Comparison of ENCODE assay signal across 1 cellular context in genomic region chr1:235083589-235084323, GRCh38.
TF ChIP-seq lines count a peak whose summit lies in the region.

No MANE protein-coding gene starts in this region.

TF ChIP-seq in HepG2, 621 proteins besides CTCF, POLR2A, EP300 and RAD21 (continued from another document and continues in another):
- TF ChIP-seq THAP9 (CRISPR knock-in tag; IDR thresholded peaks at IDR 0.05; ENCODE audit: borderline replicate concordance) (peak; percentile 11; the same call in 1 of the 2 replicates), ZNF710 (CRISPR knock-in tag; IDR thresholded peaks at IDR 0.05; ENCODE audit: borderline replicate concordance) (peak; percentile 89; the same call in 1 of the 2 replicates), RFX5 (IDR thresholded peaks at IDR 0.05; ENCODE audit: low read depth, low read length) (peak; percentile 67), RBFOX2 (IDR thresholded peaks at IDR 0.05; ENCODE audit: low read depth, low read length) (peak; percentile 50), ARNT2 (CRISPR knock-in tag; IDR thresholded peaks at IDR 0.05; ENCODE audit: low read depth) (peak; percentile 47; the same call in 1 of the 2 replicates), ATM (IDR thresholded peaks at IDR 0.05; ENCODE audit: borderline replicate concordance) (no peak), AKAP8 (CRISPR knock-in tag; IDR thresholded peaks at IDR 0.05) (peak; percentile 66; the same call in 1 of the 2 replicates), KLF16 (CRISPR knock-in tag; IDR thresholded peaks at IDR 0.05) (peak in 1 of 2 experiments; percentile 78; a peak in 2 of 4 replicates), NRL (CRISPR knock-in tag; IDR thresholded peaks at IDR 0.05; ENCODE audit: borderline replicate concordance) (peak; percentile 84; the same call in 1 of the 2 replicates), KLF11 (CRISPR knock-in tag; IDR thresholded peaks at IDR 0.05) (peak; percentile 58; the same call in 1 of the 2 replicates), ISL2 (CRISPR knock-in tag; IDR thresholded peaks at IDR 0.05) (peak; percentile 63; the same call in 1 of the 2 replicates), ZNF607 (CRISPR knock-in tag; IDR thresholded peaks at IDR 0.05; ENCODE audit: borderline replicate concordance) (peak; percentile 90), RAD51 (IDR thresholded peaks at IDR 0.05; ENCODE audit: borderline replicate concordance) (no peak), PAWR (CRISPR knock-in tag; IDR thresholded peaks at IDR 0.05; ENCODE audit: borderline replicate concordance) (no peak), NFE2L2 (IDR thresholded peaks at IDR 0.05; ENCODE audit: low read length) (0 out of 2 replicates have a peak, but pooled peaks have one; percentile 23), CEBPG (CRISPR knock-in tag; IDR thresholded peaks at IDR 0.05) (peak; percentile 46), GABPB1 (CRISPR knock-in tag; IDR thresholded peaks at IDR 0.05) (peak; percentile 47), ARID5B (CRISPR knock-in tag; IDR thresholded peaks at IDR 0.05) (peak; percentile 82), PHF20 (CRISPR knock-in tag; IDR thresholded peaks at IDR 0.05) (no peak), PHF21A (CRISPR knock-in tag; IDR thresholded peaks at IDR 0.05) (peak; percentile 61), FOXP1 (IDR thresholded peaks at IDR 0.05) (no peak), FOXP1 (CRISPR knock-in tag; IDR thresholded peaks at IDR 0.05) (peak; percentile 18; the same call in 1 of the 2 replicates), ZKSCAN5 (CRISPR knock-in tag; IDR thresholded peaks at IDR 0.05) (0 out of 2 replicates have a peak, but pooled peaks have one; percentile 55), IRF2 (CRISPR knock-in tag; IDR thresholded peaks at IDR 0.05) (peak; percentile 89), DPF2 (CRISPR knock-in tag; IDR thresholded peaks at IDR 0.05; ENCODE audit: borderline replicate concordance, low read depth) (no peak), ZNF280B (CRISPR knock-in tag; IDR thresholded peaks at IDR 0.05; ENCODE audit: borderline replicate concordance) (0 out of 2 replicates have a peak, but pooled peaks have one; percentile 11), ZNF235 (CRISPR knock-in tag; IDR thresholded peaks at IDR 0.05; ENCODE audit: borderline replicate concordance) (no peak), SAP130 (CRISPR knock-in tag; IDR thresholded peaks at IDR 0.05; ENCODE audit: low read depth) (peak; percentile 61; the same call in 1 of the 2 replicates), ZBTB20 (CRISPR knock-in tag; IDR thresholded peaks at IDR 0.05; ENCODE audit: borderline replicate concordance, low read depth) (0 out of 2 replicates have a peak, but pooled peaks have one; percentile 47), ZNF572 (CRISPR knock-in tag; IDR thresholded peaks at IDR 0.05) (0 out of 2 replicates have a peak, but pooled peaks have one; percentile 87), ZFP36L2 (CRISPR knock-in tag; IDR thresholded peaks at IDR 0.05) (no peak), NFIB (CRISPR knock-in tag; IDR thresholded peaks at IDR 0.05; ENCODE audit: borderline replicate concordance) (no peak), ZBTB34 (CRISPR knock-in tag; IDR thresholded peaks at IDR 0.05) (peak; percentile 82; the same call in 1 of the 2 replicates), MED8 (CRISPR knock-in tag; IDR thresholded peaks at IDR 0.05; ENCODE audit: insufficient replicate concordance) (peak; percentile 88), HMG20B (CRISPR knock-in tag; conservative IDR thresholded peaks at IDR 0.05) (peak; percentile 50; the same call in 1 of the 2 replicates), HMGXB4 (CRISPR knock-in tag; IDR thresholded peaks at IDR 0.05; ENCODE audit: borderline replicate concordance in 1 of 2, low read depth in 1 of 2) (peak; percentile 66 to 67; a peak in 3 of 4 replicates), ZNF616 (CRISPR knock-in tag; IDR thresholded peaks at IDR 0.05; ENCODE audit: low read depth) (no peak), ZNF17 (CRISPR knock-in tag; IDR thresholded peaks at IDR 0.05) (no peak)
- TF ChIP-seq, protein P1, sequence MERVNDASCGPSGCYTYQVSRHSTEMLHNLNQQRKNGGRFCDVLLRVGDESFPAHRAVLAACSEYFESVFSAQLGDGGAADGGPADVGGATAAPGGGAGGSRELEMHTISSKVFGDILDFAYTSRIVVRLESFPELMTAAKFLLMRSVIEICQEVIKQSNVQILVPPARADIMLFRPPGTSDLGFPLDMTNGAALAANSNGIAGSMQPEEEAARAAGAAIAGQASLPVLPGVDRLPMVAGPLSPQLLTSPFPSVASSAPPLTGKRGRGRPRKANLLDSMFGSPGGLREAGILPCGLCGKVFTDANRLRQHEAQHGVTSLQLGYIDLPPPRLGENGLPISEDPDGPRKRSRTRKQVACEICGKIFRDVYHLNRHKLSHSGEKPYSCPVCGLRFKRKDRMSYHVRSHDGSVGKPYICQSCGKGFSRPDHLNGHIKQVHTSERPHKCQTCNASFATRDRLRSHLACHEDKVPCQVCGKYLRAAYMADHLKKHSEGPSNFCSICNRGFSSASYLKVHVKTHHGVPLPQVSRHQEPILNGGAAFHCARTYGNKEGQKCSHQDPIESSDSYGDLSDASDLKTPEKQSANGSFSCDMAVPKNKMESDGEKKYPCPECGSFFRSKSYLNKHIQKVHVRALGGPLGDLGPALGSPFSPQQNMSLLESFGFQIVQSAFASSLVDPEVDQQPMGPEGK (CRISPR knock-in tag; IDR thresholded peaks at IDR 0.05), result peak; percentile 61
- TF ChIP-seq, protein P2, sequence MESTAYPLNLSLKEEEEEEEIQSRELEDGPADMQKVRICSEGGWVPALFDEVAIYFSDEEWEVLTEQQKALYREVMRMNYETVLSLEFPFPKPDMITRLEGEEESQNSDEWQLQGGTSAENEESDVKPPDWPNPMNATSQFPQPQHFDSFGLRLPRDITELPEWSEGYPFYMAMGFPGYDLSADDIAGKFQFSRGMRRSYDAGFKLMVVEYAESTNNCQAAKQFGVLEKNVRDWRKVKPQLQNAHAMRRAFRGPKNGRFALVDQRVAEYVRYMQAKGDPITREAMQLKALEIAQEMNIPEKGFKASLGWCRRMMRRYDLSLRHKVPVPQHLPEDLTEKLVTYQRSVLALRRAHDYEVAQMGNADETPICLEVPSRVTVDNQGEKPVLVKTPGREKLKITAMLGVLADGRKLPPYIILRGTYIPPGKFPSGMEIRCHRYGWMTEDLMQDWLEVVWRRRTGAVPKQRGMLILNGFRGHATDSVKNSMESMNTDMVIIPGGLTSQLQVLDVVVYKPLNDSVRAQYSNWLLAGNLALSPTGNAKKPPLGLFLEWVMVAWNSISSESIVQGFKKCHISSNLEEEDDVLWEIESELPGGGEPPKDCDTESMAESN (CRISPR knock-in tag; conservative IDR thresholded peaks at IDR 0.05), result 0 out of 2 replicates have a peak, but pooled peaks have one; percentile 47
- TF ChIP-seq, protein P3, sequence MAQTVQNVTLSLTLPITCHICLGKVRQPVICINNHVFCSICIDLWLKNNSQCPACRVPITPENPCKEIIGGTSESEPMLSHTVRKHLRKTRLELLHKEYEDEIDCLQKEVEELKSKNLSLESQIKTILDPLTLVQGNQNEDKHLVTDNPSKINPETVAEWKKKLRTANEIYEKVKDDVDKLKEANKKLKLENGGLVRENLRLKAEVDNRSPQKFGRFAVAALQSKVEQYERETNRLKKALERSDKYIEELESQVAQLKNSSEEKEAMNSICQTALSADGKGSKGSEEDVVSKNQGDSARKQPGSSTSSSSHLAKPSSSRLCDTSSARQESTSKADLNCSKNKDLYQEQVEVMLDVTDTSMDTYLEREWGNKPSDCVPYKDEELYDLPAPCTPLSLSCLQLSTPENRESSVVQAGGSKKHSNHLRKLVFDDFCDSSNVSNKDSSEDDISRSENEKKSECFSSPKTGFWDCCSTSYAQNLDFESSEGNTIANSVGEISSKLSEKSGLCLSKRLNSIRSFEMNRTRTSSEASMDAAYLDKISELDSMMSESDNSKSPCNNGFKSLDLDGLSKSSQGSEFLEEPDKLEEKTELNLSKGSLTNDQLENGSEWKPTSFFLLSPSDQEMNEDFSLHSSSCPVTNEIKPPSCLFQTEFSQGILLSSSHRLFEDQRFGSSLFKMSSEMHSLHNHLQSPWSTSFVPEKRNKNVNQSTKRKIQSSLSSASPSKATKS (CRISPR knock-in tag; IDR thresholded peaks at IDR 0.05), result 0 out of 2 replicates have a peak, but pooled peaks have one; percentile 28
